In the genomic region with DNA sequence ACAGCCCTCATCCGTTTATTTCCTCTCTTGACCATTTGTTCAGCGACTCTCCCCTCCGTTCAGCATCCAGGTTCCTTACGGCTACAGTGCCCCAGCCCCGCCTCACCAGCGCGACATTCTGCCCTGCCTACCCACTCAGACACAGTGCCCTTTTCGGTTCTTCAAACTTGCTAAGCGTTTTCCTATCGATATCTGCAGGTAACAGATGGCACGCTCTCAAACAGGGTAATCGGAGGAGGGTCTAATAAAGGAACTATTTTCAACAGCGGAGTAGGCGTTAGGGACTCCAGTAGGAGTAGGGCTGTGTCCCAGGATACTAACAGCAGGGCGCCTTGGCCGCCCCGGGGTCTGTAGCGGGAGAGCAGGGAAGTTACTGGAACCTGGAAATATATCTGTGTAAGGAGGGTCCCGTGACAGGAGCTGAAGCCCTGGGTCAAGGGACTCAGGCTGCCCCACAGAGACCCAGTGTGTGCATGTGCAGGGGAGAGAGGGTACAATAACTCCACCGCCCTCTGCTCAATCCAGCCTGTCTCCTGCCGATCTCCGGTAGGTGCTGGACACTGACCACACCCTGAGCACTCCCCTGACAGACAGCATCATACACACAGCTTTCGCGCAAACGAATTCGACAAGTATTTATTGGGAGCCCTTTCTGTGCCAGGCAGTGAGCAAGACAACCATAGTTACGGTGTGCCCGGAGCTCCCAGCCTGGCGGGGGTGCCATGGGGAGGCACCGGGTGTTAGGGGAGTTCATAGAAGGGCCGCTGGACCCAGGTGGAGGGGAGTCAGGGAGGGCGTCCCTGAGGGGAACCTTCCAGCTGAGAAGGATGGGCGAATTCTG, we compare ENCODE assay signal across 8 cellular contexts. TPM values are rescaled to one million over a fixed set of nuclear protein-coding genes. Genes with fewer than 3 reads are reported as not detected.
DNase-seq lines count a peak whose midpoint lies in the region; ATAC-seq and TF ChIP-seq lines count a peak whose summit lies in the region.

No MANE protein-coding gene starts in this region.

- CTCF ChIA-PET in PC-9 (lab: Charles Lee): interaction anchor here (0.6 kb wide), 2 partner anchors 102 to 303 kb away, joined by 3 to 5 read pairs; no protein-coding TSS in a partner anchor

- H3K9me3 ChIP-seq in PC-9 (ENCODE audit: insufficient read depth, low read depth) (no peaks in the 10 kb centered on the region), skeletal muscle satellite cell (replicated peaks; ENCODE audit: low read length) (peaks cover 6% of the 10 kb centered on the region)

- peak overlapping the region; percentile 51 for H3K9ac ChIP-seq in skeletal muscle satellite cell (ENCODE audit: low read depth, low read length)

- H3K9me2 ChIP-seq in PC-9 (ENCODE audit: insufficient read depth): no peaks in the 10 kb centered on the region

- BruUV-seq in PC-9 (replicated peaks; lab: Mats Ljungman, UMichigan): no TSS peak

- H4K20me1 ChIP-seq in PC-9 (ENCODE audit: insufficient read depth): no peaks in the 10 kb centered on the region

- H3K79me2 ChIP-seq in PC-9 (ENCODE audit: low read depth): no peaks in the 10 kb centered on the region

- H3K36me3 ChIP-seq in PC-9 (ENCODE audit: low read depth): no peaks in the 10 kb centered on the region
- no peaks in the 10 kb centered on the region for H3K36me3 ChIP-seq in skeletal muscle satellite cell (ENCODE audit: insufficient read depth, low read length)

- POLR2A ChIA-PET in PC-9 (lab: Charles Lee; ENCODE audit: unreplicated experiment): interaction anchor here (0.5 to 0.7 kb wide), 4 partner anchors 30 to 287 kb away, joined by 3 to 6 read pairs (median 4); a partner anchor contains a TSS

- H3K27me3 ChIP-seq in PC-9 (ENCODE audit: insufficient read depth, low read depth) (no peaks in the 10 kb centered on the region), skeletal muscle satellite cell (ENCODE audit: control insufficient read depth, insufficient read depth, low read length) (peaks cover 36% of the 10 kb centered on the region)

- no peak for TF ChIP-seq CTCF in PC-9 (conservative IDR thresholded peaks at IDR 0.05)
- TF ChIP-seq CTCF in fibroblast of pulmonary artery (IDR thresholded peaks at IDR 0.05; ENCODE audit: low read length, missing control alignments): no peak

- H3K27ac ChIP-seq in PC-9: no peak overlapping the region

- H3K4me3 ChIP-seq in PC-9 (peak overlapping the region; percentile 57), fibroblast of pulmonary artery (replicated peaks; ENCODE audit: low read depth, low read length) (peak overlapping the region; percentile 25), skeletal muscle satellite cell (ENCODE audit: low read length) (peak overlapping the region; percentile 71)

- peak overlapping the region; percentile 84 for H2AFZ ChIP-seq in PC-9

- H3K4me2 ChIP-seq in PC-9 (peak overlapping the region; percentile 84), skeletal muscle satellite cell (ENCODE audit: low read length) (peak overlapping the region; percentile 89)

- DNase-seq in NOMO-1 treated with DMSO at 0.1 percent for 48 hours (lab: John Stamatoyannopoulos, UW; ENCODE audit: unreplicated experiment): peak; percentile 16
- DNase-seq in NOMO-1 treated with dmso at 0.1 percent for 144 hours (lab: John Stamatoyannopoulos, UW; ENCODE audit: unreplicated experiment): no peak
- DNase-seq in PC-9: no peak
- DNase-seq in fibroblast of pulmonary artery (ENCODE audit: low read depth): no peak
- DNase-seq in NCI-H2081 (lab: John Stamatoyannopoulos, UW): no peak
- no peak for DNase-seq in occipital lobe (lab: John Stamatoyannopoulos, UW)

- intact Hi-C loops in PC-9 (cut with micrococcal nuclease; ENCODE audit: unreplicated experiment): no loop called here

- no peak for ATAC-seq in HG02970 (IDR thresholded peaks at IDR 0.05; ENCODE audit: low FRiP score, unreplicated experiment)

- H3F3A ChIP-seq in PC-9 (ENCODE audit: insufficient read depth, low read depth): peaks cover 26% of the 10 kb centered on the region

- H3K4me1 ChIP-seq in PC-9 (replicated peaks; ENCODE audit: insufficient read depth): peaks cover 21% of the 10 kb centered on the region
- peaks cover 13% of the 10 kb centered on the region for H3K4me1 ChIP-seq in skeletal muscle satellite cell (ENCODE audit: control insufficient read depth, insufficient read depth, low read length)

RNA-seq across cellular contexts. Expression of a gene that starts 2.1 kb away (rescaled TPM):
- total RNA-seq in PC-9 (2021): 11.1 and 18.9 TPM in 2 replicates
- 1.5 and 3.5 TPM in 2 replicates for total RNA-seq in skeletal muscle satellite cell (2012; rRNA removed)
- total RNA-seq in occipital lobe: 28.5 TPM

RNA-seq across cellular contexts. Expression of a gene that starts 31.6 kb away (rescaled TPM):
- total RNA-seq in PC-9 (2021) (3,914 and 4,011 TPM in 2 replicates), occipital lobe (1,342 TPM)
- 1,546 and 2,565 TPM in 2 replicates for total RNA-seq in skeletal muscle satellite cell (2012; rRNA removed)
